ENCODE assay signal across 28 cellular contexts in genomic region chr1:34988147-34988546, GRCh38. TPM values are rescaled to one million over a fixed set of nuclear protein-coding genes. Genes with fewer than 3 reads are reported as not detected.
"Had no signal": no experiment of that assay in that cellular context is flagged by ENCODE, and none has a peak within 500 bp of the region (broad histone marks: within the 10 kb centered on the region; RNA-seq: fewer than 3 reads in every experiment).

No MANE protein-coding gene starts in this region.

- H3K27me3 ChIP-seq: colonic mucosa, esophagus muscularis mucosa, foreskin keratinocyte, gastroesophageal sphincter, heart left ventricle, hepatocyte, neutrophil, right atrium auricular region, spleen, testis, tibial artery had no signal

- H3K4me3 ChIP-seq: colonic mucosa, esophagus muscularis mucosa, gastroesophageal sphincter, heart left ventricle, hepatocyte, lung, mucosa of descending colon, prostate gland, right atrium auricular region, skin epidermis, spleen, testis, tibial artery had no signal

- FAIRE-seq: kidney had no signal

- ATAC-seq: foreskin keratinocyte; gastroesophageal sphincter; heart left ventricle; left lobe of liver; mucosa of descending colon; natural killer cell treated with Interleukin-12 subunit alpha and Interleukin-12 subunit beta and Interleukin-15 and Interleukin-18, amount 100 ng/mL, for 72 hours; stimulated activated memory B cell treated with anti-CD40 and anti-IgM and Interleukin-4, amounts not matched to agents 10 μg/mL and 1 μg/mL and 100 μg/mL, for 72 hours; stimulated activated naive CD8-positive, alpha-beta T cell treated with anti-CD3 and anti-CD28 coated beads, Interleukin-15, Interleukin-2, amounts not matched to agents 100 U/mL and 50 U/mL, for 24 hours had no signal

- DNase-seq: colonic mucosa; effector CD8-positive, alpha-beta T cell; endodermal cell; foreskin keratinocyte; heart left ventricle; kidney; mesenchymal stem cell; mucosa of descending colon; naive B cell; spleen; stimulated activated CD4-positive, alpha-beta T cell treated with anti-CD3 and anti-CD28 coated beads, Interleukin-4, amount 100 ng/mL, for 4 hours; stimulated activated naive CD8-positive, alpha-beta T cell treated with anti-CD3 and anti-CD28 coated beads, Interleukin-15, Interleukin-2, amounts not matched to agents 100 U/mL and 50 U/mL, for 24 hours; substantia nigra; testis; tibial artery had no signal

- H3K36me3 ChIP-seq: colonic mucosa, prostate gland, right atrium auricular region had no signal

- H3K4me1 ChIP-seq: colonic mucosa had no signal

- H2AFZ ChIP-seq: hepatocyte had no signal

- H3K9me3 ChIP-seq: colonic mucosa, esophagus muscularis mucosa, gastroesophageal sphincter, heart left ventricle, mucosa of descending colon, neutrophil, prostate gland, right atrium auricular region, spleen, testis, tibial artery had no signal

- H3K27ac ChIP-seq: colonic mucosa, esophagus muscularis mucosa, foreskin keratinocyte, gastroesophageal sphincter, heart left ventricle, hepatocyte, neutrophil, prostate gland, right atrium auricular region, skin epidermis, spleen, testis, tibial artery had no signal

- H3K4me2 ChIP-seq: hepatocyte had no signal

RNA-seq across cellular contexts. Expression of gene DLGAP3, which starts 58.7 kb away (rescaled TPM):
- total RNA-seq: fibroblast of lung, foreskin keratinocyte, urinary bladder had no signal
- polyA plus RNA-seq: fibroblast of lung had no signal
